ENCODE assay signal across 1 cellular context in genomic region chr10:93594518-93594917, GRCh38.
TF ChIP-seq lines count a peak whose summit lies in the region.

No MANE protein-coding gene starts in this region.

TF ChIP-seq in HepG2, 621 proteins besides CTCF, POLR2A, EP300 and RAD21:
- TF ChIP-seq PAF1 (CRISPR knock-in tag; IDR thresholded peaks at IDR 0.05) (peak; percentile 85; the same call in 1 of the 2 replicates), SSRP1 (CRISPR knock-in tag; IDR thresholded peaks at IDR 0.05) (peak; percentile 78), CREB3 (CRISPR knock-in tag; IDR thresholded peaks at IDR 0.05) (no peak), POLR2G (IDR thresholded peaks at IDR 0.05; ENCODE audit: low read depth, low read length) (peak; percentile 34; the same call in 1 of the 2 replicates)
